In genomic region chr3:151300554-151300953, GRCh38 we compare ENCODE assay signal across 27 cellular contexts. TPM values are rescaled to one million over a fixed set of nuclear protein-coding genes. Genes with fewer than 3 reads are reported as not detected.
"Had no signal": no experiment of that assay in that cellular context is flagged by ENCODE, and none has a peak within 500 bp of the region (broad histone marks: within the 10 kb centered on the region; RNA-seq: fewer than 3 reads in every experiment).

No MANE protein-coding gene starts in this region.

- H3K27ac ChIP-seq: breast epithelium, Peyer's patch, RWPE1 had no signal

- H3K4me3 Mint-ChIP-seq: activated CD4-positive, alpha-beta memory T cell treated with anti-CD3 and anti-CD28 coated beads, Interleukin-2, amount 10 ng/mL, durations not matched to agents 7 days and 5 days; activated naive CD4-positive, alpha-beta T cell treated with anti-CD3 and anti-CD28 coated beads, Interleukin-2, amount 50 U/mL, for 24 hours; T-helper 1 cell treated with Interleukin-12 subunit alpha and Interleukin-12 subunit beta and Interleukin-4 antibody, amounts not matched to agents 30 μg/mL and 1 μg/mL, for 36 hours had no signal

- H3K27ac Mint-ChIP-seq: activated CD4-positive, alpha-beta memory T cell treated with anti-CD3 and anti-CD28 coated beads, Interleukin-2, amount 10 ng/mL, durations not matched to agents 7 days and 5 days; activated naive CD4-positive, alpha-beta T cell treated with anti-CD3 and anti-CD28 coated beads, Interleukin-2, amount 50 U/mL, for 24 hours; T-helper 1 cell treated with Interleukin-12 subunit alpha and Interleukin-12 subunit beta and Interleukin-4 antibody, amounts not matched to agents 30 μg/mL and 1 μg/mL, for 36 hours had no signal

- H3K4me1 ChIP-seq: Peyer's patch had no signal

- H3K27me3 ChIP-seq: breast epithelium, Peyer's patch had no signal

- ATAC-seq: activated CD4-positive, CD25-positive, alpha-beta regulatory T cell treated with anti-CD3 and anti-CD28 coated beads, Interleukin-2, amount 50 U/mL, for 24 hours; activated T-cell treated with anti-CD3 and anti-CD28 coated beads, Interleukin-2, amount 50 U/mL, for 72 hours had no signal

- H3K4me3 ChIP-seq: breast epithelium, Peyer's patch had no signal

- H3K36me3 Mint-ChIP-seq: activated naive CD4-positive, alpha-beta T cell treated with anti-CD3 and anti-CD28 coated beads, Interleukin-2, amount 50 U/mL, for 24 hours had no signal

- H3K9me3 ChIP-seq: breast epithelium, Peyer's patch had no signal

- DNase-seq: activated CD4-positive, alpha-beta memory T cell treated with anti-CD3 and anti-CD28 coated beads, Interleukin-2, amount 10 ng/mL, durations not matched to agents 7 days and 5 days; activated CD4-positive, alpha-beta T cell treated with anti-CD3 and anti-CD28 coated beads, Interleukin-2, amount 50 U/mL, for 1 hour; activated effector memory CD4-positive, alpha-beta T cell treated with Interleukin-2 at 50 U/mL for 16 hours; activated naive CD4-positive, alpha-beta T cell; activated T-cell treated with anti-CD3 and anti-CD28 coated beads for 4 hours; activated T-cell treated with anti-CD3 and anti-CD28 coated beads, Interleukin-2, amount 50 U/mL, for 72 hours; aorta; caudate nucleus; MV-4-11; NCI-H1092 treated with DMSO at 0.1 percent for 48 hours; NCI-H1417 treated with DMSO at 0.1 percent for 48 hours; NCI-H1694 treated with DMSO at 0.1 percent for 48 hours; NCI-H2029 treated with DMSO at 0.1 percent for 48 hours; NCI-H510A treated with DMSO at 0.1 percent for 48 hours; NCI-H69; Peyer's patch; SHP77 treated with DMSO at 0.1 percent for 48 hours had no signal

- H3K9me3 Mint-ChIP-seq: activated CD4-positive, alpha-beta memory T cell treated with anti-CD3 and anti-CD28 coated beads, Interleukin-2, amount 10 ng/mL, durations not matched to agents 7 days and 5 days; activated naive CD4-positive, alpha-beta T cell treated with anti-CD3 and anti-CD28 coated beads, Interleukin-2, amount 50 U/mL, for 24 hours; activated T-cell treated with anti-CD3 and anti-CD28 coated beads, Interleukin-2, amount 50 U/mL, for 72 hours; T-helper 1 cell treated with Interleukin-12 subunit alpha and Interleukin-12 subunit beta and Interleukin-4 antibody, amounts not matched to agents 30 μg/mL and 1 μg/mL, for 36 hours had no signal

RNA-seq across cellular contexts. Expression of gene GPR87, which starts 16.1 kb away (rescaled TPM):
- total RNA-seq: aorta, cerebellum, LHCN-M2, Peyer's patch, SK-MEL-5 had no signal
- polyA plus RNA-seq: aorta had no signal

RNA-seq across cellular contexts. Expression of gene P2RY14, which starts 22.2 kb away (rescaled TPM):
- total RNA-seq: LHCN-M2, MCF 10A, SK-MEL-5 had no signal

RNA-seq across cellular contexts. Expression of gene P2RY13, which starts 28.8 kb away (rescaled TPM):
- total RNA-seq: activated CD4-positive, alpha-beta memory T cell treated with anti-CD3 and anti-CD28 coated beads, Interleukin-2, amount 10 ng/mL, durations not matched to agents 7 days and 5 days; activated CD8-positive, alpha-beta memory T cell treated with anti-CD3 and anti-CD28 coated beads for 36 hours; activated T-cell treated with anti-CD3 and anti-CD28 coated beads, Interleukin-2, amount 50 U/mL, for 72 hours; LHCN-M2; MCF 10A; SK-MEL-5 had no signal
